ENCODE assay signal across 8 cellular contexts in genomic region chr17:79800325-79801155, GRCh38. TPM values are rescaled to one million over a fixed set of nuclear protein-coding genes. Genes with fewer than 3 reads are reported as not detected.
DNase-seq lines count a peak whose midpoint lies in the region; ATAC-seq and TF ChIP-seq lines count a peak whose summit lies in the region.

No MANE protein-coding gene starts in this region.

- H3K36me3 ChIP-seq in prostate gland, result no peaks in the 10 kb centered on the region

- intact Hi-C loops in prostate gland (cut with DNase I), result no loop called here

- WGBS in prostate gland, result under 1% methylated on average over 44 of the region's 44 CpGs

- peak; percentile 75 for DNase-seq in ELF-1 (ENCODE audit: low read depth, low spot score)
- DNase-seq in KBM-7, result peak; percentile 24
- DNase-seq in SW480 (ENCODE audit: low spot score), result peak; percentile 82
- DNase-seq in fibroblast of mammary gland (ENCODE audit: low read depth), result peak; percentile 49
- peak in 4 of 6 experiments; percentile 14 to 50 (median 26) for DNase-seq in stimulated activated naive CD4-positive, alpha-beta T cell (lab: John Stamatoyannopoulos, UW)
- DNase-seq in prostate gland (ENCODE audit: low spot score), result no peak
- DNase-seq in SHP77 (lab: John Stamatoyannopoulos, UW), result no peak

- ATAC-seq in GM19452 (IDR thresholded peaks at IDR 0.05; ENCODE audit: unreplicated experiment), result no peak

- peaks cover 64% of the 10 kb centered on the region for H3K27me3 ChIP-seq in prostate gland (replicated peaks; ENCODE audit: insufficient read depth)

- H3K9me3 ChIP-seq in prostate gland, result no peaks in the 10 kb centered on the region

- H3K4me1 ChIP-seq in prostate gland (replicated peaks), result peaks cover 13% of the 10 kb centered on the region

- TF ChIP-seq CTCF in fibroblast of mammary gland (conservative IDR thresholded peaks at IDR 0.05; ENCODE audit: control insufficient read depth, insufficient read depth, low read depth, low read length) (no peak), prostate gland (IDR thresholded peaks at IDR 0.05) (no peak)

- no peak for TF ChIP-seq POLR2A in prostate gland (IDR thresholded peaks at IDR 0.05)

- no peak overlapping the region for H3K27ac ChIP-seq in prostate gland

- H3K4me3 ChIP-seq in fibroblast of mammary gland (ENCODE audit: control insufficient read depth, low read depth, low read length) (no peak overlapping the region), prostate gland (no peak overlapping the region)

- in situ Hi-C loops in KBM-7 (cut with MboI; ENCODE audit: low pct_unique_long_range_greater_than_20kb, low sequenced_read_pairs), result no loop called here

RNA-seq across cellular contexts. Expression of gene CBX8, which starts 3.7 kb away (rescaled TPM):
- total RNA-seq in prostate gland, result 1 to 10 TPM; 4.7 to 4.8 TPM

RNA-seq across cellular contexts. Expression of gene CBX2, which starts 22.6 kb away (rescaled TPM):
- total RNA-seq in prostate gland, result 10 to 100 TPM in 1 of 2 donors, 1 to 10 TPM in 1; 2.0 to 17.0 TPM

RNA-seq across cellular contexts. Expression of gene CBX4, which starts 38.7 kb away (rescaled TPM):
- 10 to 100 TPM; 28.0 to 28.5 TPM for total RNA-seq in prostate gland

Comparison
In these comparisons a context has a peak if more than half of its experiments do, and no peak if none do; other contexts are left out.
1. DNase-seq: peak in ELF-1 (single experiment), KBM-7 (single experiment), SW480 (single experiment), fibroblast of mammary gland (single experiment) and stimulated activated naive CD4-positive, alpha-beta T cell (4 of 6); none in prostate gland (single experiment) and SHP77 (0 of 2).